Comparison of ENCODE assay signal across 6 cellular contexts in genomic region chr1:155003227-155003765, GRCh38. TPM values are rescaled to one million over a fixed set of nuclear protein-coding genes. Genes with fewer than 3 reads are reported as not detected.
A peak's percentile ranks its signal among the peaks of the same experiment; 100 is the strongest.
DNase-seq lines count a peak whose midpoint lies in the region; ATAC-seq and TF ChIP-seq lines count a peak whose summit lies in the region.

No MANE protein-coding gene starts in this region.

- H3K4me1 Mint-ChIP-seq in MCF 10A (ENCODE audit: insufficient read depth, unreplicated experiment) (peaks cover 57% of the 10 kb centered on the region), nephron progenitor cell (peaks cover 39% of the 10 kb centered on the region)

- peaks cover 35 to 72% (median 64%) of the 10 kb centered on the region in 9 donors for H3K4me1 ChIP-seq in heart right ventricle

- H3K4me3 Mint-ChIP-seq in MCF 10A (ENCODE audit: unreplicated experiment) (peak overlapping the region; percentile 90), nephron progenitor cell (peak overlapping the region; percentile 94)

- DNase-seq in heart right ventricle: no peak
- no peak for DNase-seq in Right ventricle myocardium inferior (ENCODE audit: missing footprints)
- DNase-seq in MCF 10A (ENCODE audit: unreplicated experiment): peak; percentile 68
- DNase-seq in nephron progenitor cell: peak; percentile 59
- no peak for DNase-seq in HuH-7 (ENCODE audit: low spot score)
- no peak for DNase-seq in GF-D8 (lab: John Stamatoyannopoulos, UW)

- H3K27me3 ChIP-seq in heart right ventricle: no peaks in the 10 kb centered on the region

- peak overlapping the region; percentile 90 to 98 (median 96) for H3K27ac ChIP-seq in heart right ventricle

- no peaks in the 10 kb centered on the region for H3K36me3 ChIP-seq in heart right ventricle

- H3K27me3 Mint-ChIP-seq in MCF 10A (ENCODE audit: insufficient read depth, unreplicated experiment) (no peaks in the 10 kb centered on the region), nephron progenitor cell (ENCODE audit: low read depth, poor library complexity) (no peaks in the 10 kb centered on the region)

- peak overlapping the region; percentile 50 to 97 (median 91) for H3K4me3 ChIP-seq in heart right ventricle

- intact Hi-C loops in heart right ventricle (cut with DNase I) (loop anchor here in 3 of 10 donors (5.0 to 10.0 kb wide), 3 partner anchors 41 to 62 kb away; partner anchors contain the start of genes ADAM15 (in 1 of the 3), EFNA4 (in 1 of the 3) and PYGO2 (in 1 of the 3)), Right ventricle myocardium inferior (cut with DNase I) (loop anchor here (2.0 to 5.0 kb wide), 2 partner anchors 20 to 41 kb away; partner anchors contain the start of genes FLAD1 and PYGO2), MCF 10A (cut with micrococcal nuclease) (loop anchor here (2.0 to 5.0 kb wide), 2 partner anchors 42 to 446 kb away; partner anchors contain the start of gene UBE2Q1)

- CTCF ChIA-PET in MCF 10A (lab: Yijun Ruan, JAX): interaction anchor here (0.7 to 2.5 kb wide), 14 partner anchors 10 to 82 kb away, joined by 3 to 24 read pairs (median 4); partner anchors contain the start of genes ADAM15, FLAD1 and PYGO2

- ATAC-seq in heart right ventricle (no peak), Right ventricle myocardium inferior (no peak)

- no peaks in the 10 kb centered on the region for H3K9me3 ChIP-seq in heart right ventricle

- POLR2A ChIA-PET in MCF 10A (lab: Yijun Ruan, JAX): interaction anchor here (1.1 to 41.1 kb wide), 11 partner anchors 14 to 191 kb away, joined by 4 to 1917 read pairs (median 7); partner anchors contain the start of genes ADAM15, CKS1B, DCST1 and DCST2

- H3K36me3 Mint-ChIP-seq in MCF 10A (ENCODE audit: insufficient read depth, unreplicated experiment) (peaks cover 17% of the 10 kb centered on the region), nephron progenitor cell (ENCODE audit: low read depth) (no peaks in the 10 kb centered on the region)

- H3K27ac Mint-ChIP-seq in MCF 10A (ENCODE audit: low read depth, unreplicated experiment): peak overlapping the region; percentile 97
- peak overlapping the region; percentile 83 for H3K27ac Mint-ChIP-seq in nephron progenitor cell

- WGBS in heart right ventricle, 2 donors: 1% methylated on average over 37 of the region's 37 CpGs

- no peak for TF ChIP-seq CTCF in heart right ventricle (IDR thresholded peaks at IDR 0.05)
- no peak for TF ChIP-seq CTCF in MCF 10A (IDR thresholded peaks at IDR 0.05; ENCODE audit: unreplicated experiment)
- TF ChIP-seq CTCF in nephron progenitor cell (IDR thresholded peaks at IDR 0.05): no peak

- TSS peak; percentile 84 for BruUV-seq in MCF 10A (replicated peaks; lab: Mats Ljungman, UMichigan)

- H3K9me3 Mint-ChIP-seq in MCF 10A (ENCODE audit: unreplicated experiment) (no peaks in the 10 kb centered on the region), nephron progenitor cell (no peaks in the 10 kb centered on the region)

RNA-seq across cellular contexts. Expression of gene ZBTB7B, which starts 0.7 kb away (rescaled TPM):
- total RNA-seq in heart right ventricle (10 to 100 TPM; 25.7 to 54.7 (median 34.5) TPM), Right ventricle myocardium inferior (53.3 TPM), MCF 10A (2022) (169 and 175 TPM in 2 replicates)
- 10 to 100 TPM; 41.1 to 51.6 TPM for polyA plus RNA-seq in heart right ventricle

RNA-seq across cellular contexts. Expression of gene LENEP, which starts 9.9 kb away (rescaled TPM):
- total RNA-seq in heart right ventricle (not detected), Right ventricle myocardium inferior (not detected), MCF 10A (2022) (0.83 TPM in 1 of 2 replicates, not detected in the other)
- polyA plus RNA-seq in heart right ventricle: not detected

RNA-seq across cellular contexts. Expression of gene FLAD1, which starts 20.2 kb away (rescaled TPM):
- total RNA-seq in heart right ventricle (10 to 100 TPM; 20.1 to 36.8 (median 24.1) TPM), Right ventricle myocardium inferior (30.8 TPM), MCF 10A (2022) (65.4 and 91.1 TPM in 2 replicates)
- 10 to 100 TPM; 25.1 to 41.6 TPM for polyA plus RNA-seq in heart right ventricle

RNA-seq across cellular contexts. Expression of gene CKS1B, which starts 28.8 kb away (rescaled TPM):
- total RNA-seq in heart right ventricle (10 to 100 TPM; 10.9 to 30.9 (median 17.5) TPM), Right ventricle myocardium inferior (22.2 TPM), MCF 10A (2022) (285 and 289 TPM in 2 replicates)
- polyA plus RNA-seq in heart right ventricle: 10 to 100 TPM in 1 of 2 donors, 1 to 10 TPM in 1; 4.6 to 36.7 TPM

RNA-seq across cellular contexts. Expression of gene DCST2, which starts 30.3 kb away (rescaled TPM):
- total RNA-seq in heart right ventricle (under 1 TPM in 9 of 10 donors, not detected in 1; 0.15 to 0.67 (median 0.30) TPM), Right ventricle myocardium inferior (0.35 TPM), MCF 10A (2022) (0.91 and 1.8 TPM in 2 replicates)
- 1 to 10 TPM in 1 of 2 donors, under 1 TPM in 1; 0.38 to 1.8 TPM for polyA plus RNA-seq in heart right ventricle

Comparison
In these comparisons a context has a peak if more than half of its experiments do, and no peak if none do; other contexts are left out.
1. DNase-seq: peak in MCF 10A (single experiment) and nephron progenitor cell (single experiment); none in heart right ventricle (0 of 2), Right ventricle myocardium inferior (single experiment), HuH-7 (single experiment) and GF-D8 (single experiment).